In the genomic region with DNA sequence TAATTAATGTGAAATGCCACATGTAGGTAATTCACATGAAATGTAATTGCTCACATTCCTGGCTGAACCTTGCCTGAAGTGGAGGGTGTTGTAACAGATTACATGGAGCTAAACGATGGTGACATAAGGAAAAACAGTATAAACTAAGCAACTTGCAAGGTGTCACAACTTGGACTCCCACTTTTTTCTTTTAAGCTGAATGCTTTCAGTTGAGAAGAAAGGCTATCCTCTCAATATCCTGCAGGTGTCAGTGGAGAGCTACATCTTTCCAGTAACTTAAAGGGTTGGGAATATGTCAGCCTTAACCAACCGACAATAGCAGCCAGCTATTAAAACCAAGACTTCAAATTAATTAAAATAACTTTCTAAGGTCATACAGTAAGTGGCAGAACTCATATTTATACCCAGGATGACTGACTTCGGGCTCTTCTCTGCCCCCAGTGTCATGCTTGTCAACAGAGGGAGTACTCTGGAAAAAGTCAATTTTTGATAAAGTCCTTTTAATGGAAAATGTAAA, we compare ENCODE assay signal across 8 cellular contexts.
DNase-seq lines count a peak whose midpoint lies in the region; ATAC-seq and TF ChIP-seq lines count a peak whose summit lies in the region.

No MANE protein-coding gene starts in this region.

- ATAC-seq in HG03460 (IDR thresholded peaks at IDR 0.05; ENCODE audit: unreplicated experiment): peak; percentile 52
- peak; percentile 70 to 77 for ATAC-seq in stimulated activated naive B cell treated with anti-CD40 and anti-IgM and Interleukin-4, amounts not matched to agents 10 μg/mL and 1 μg/mL and 100 μg/mL, for 72 hours (replicated peaks)
- no peak for ATAC-seq in GM18907 (IDR thresholded peaks at IDR 0.05; ENCODE audit: unreplicated experiment)

- peaks cover 10 to 15% of the 10 kb centered on the region in 2 donors for H3K4me1 Mint-ChIP-seq in stimulated activated naive B cell treated with anti-CD40 and anti-IgM and Interleukin-4, amounts not matched to agents 10 μg/mL and 1 μg/mL and 100 μg/mL, for 72 hours

- H3K36me3 Mint-ChIP-seq in stimulated activated naive B cell treated with anti-CD40 and anti-IgM and Interleukin-4, amounts not matched to agents 10 μg/mL and 1 μg/mL and 100 μg/mL, for 72 hours: peaks cover 21 to 31% of the 10 kb centered on the region in 2 donors

- H3K4me3 Mint-ChIP-seq in stimulated activated naive B cell treated with anti-CD40 and anti-IgM and Interleukin-4, amounts not matched to agents 10 μg/mL and 1 μg/mL and 100 μg/mL, for 72 hours: no peak overlapping the region

- no peak overlapping the region for H3K27ac Mint-ChIP-seq in stimulated activated naive B cell treated with anti-CD40 and anti-IgM and Interleukin-4, amounts not matched to agents 10 μg/mL and 1 μg/mL and 100 μg/mL, for 72 hours

- peak; percentile 59 for DNase-seq in AG20443 (ENCODE audit: low spot score)
- DNase-seq in NCI-H82 (lab: John Stamatoyannopoulos, UW): peak; percentile 81
- peak; percentile 39 for DNase-seq in brain pericyte (ENCODE audit: low read depth, low spot score)
- DNase-seq in iris pigment epithelial cell (ENCODE audit: low read depth): peak; percentile 84
- peak; percentile 17 for DNase-seq in stimulated activated naive B cell treated with anti-CD40 and anti-IgM and Interleukin-4, amounts not matched to agents 10 μg/mL and 1 μg/mL and 100 μg/mL, for 72 hours

- H3K9me3 Mint-ChIP-seq in stimulated activated naive B cell treated with anti-CD40 and anti-IgM and Interleukin-4, amounts not matched to agents 10 μg/mL and 1 μg/mL and 100 μg/mL, for 72 hours: no peaks in the 10 kb centered on the region

- TF ChIP-seq CTCF in GM12874 (IDR thresholded peaks at IDR 0.05; ENCODE audit: insufficient read depth, low read depth, low read length): peak; percentile 64

- no peaks in the 10 kb centered on the region for H3K27me3 Mint-ChIP-seq in stimulated activated naive B cell treated with anti-CD40 and anti-IgM and Interleukin-4, amounts not matched to agents 10 μg/mL and 1 μg/mL and 100 μg/mL, for 72 hours

Comparison
In these comparisons a context has a peak if more than half of its experiments do, and no peak if none do; other contexts are left out.
1. DNase-seq: peak in every context shown above with its lines; median percentile 84 in iris pigment epithelial cell; 81 in NCI-H82; 59 in AG20443; 39 in brain pericyte; 17 in stimulated activated naive B cell treated with anti-CD40 and anti-IgM and Interleukin-4, amounts not matched to agents 10 μg/mL and 1 μg/mL and 100 μg/mL, for 72 hours.